15 cellular contexts compared by ENCODE assay signal in genomic region chr6:25958700-25959162, GRCh38. TPM values are rescaled to one million over a fixed set of nuclear protein-coding genes. Genes with fewer than 3 reads are reported as not detected.
DNase-seq lines count a peak whose midpoint lies in the region; ATAC-seq and TF ChIP-seq lines count a peak whose summit lies in the region.
"Had no signal": no experiment of that assay in that cellular context is flagged by ENCODE, and none has a peak within 500 bp of the region (broad histone marks: within the 10 kb centered on the region; RNA-seq: fewer than 3 reads in every experiment).

No MANE protein-coding gene starts in this region.

- peak overlapping the region; percentile 29 for H3K27ac Mint-ChIP-seq in activated T-cell treated with anti-CD3 and anti-CD28 coated beads, Interleukin-2, amount 50 U/mL, for 72 hours
- peak overlapping the region; percentile 45 for H3K27ac Mint-ChIP-seq in T-helper 2 cell treated with Interferon-gamma antibody and Interleukin-4, amounts not matched to agents 5 μg/mL and 100 μg/mL, for 36 hours
- H3K27ac Mint-ChIP-seq in endothelial cell (ENCODE audit: unreplicated experiment): no peak overlapping the region
- H3K27ac Mint-ChIP-seq: dendritic cell treated with granulocyte-macrophage colony-stimulating factor and Interleukin-4, amounts not matched to agents 40 ng/mL and 50 ng/mL, for 4 days had no signal

- intact Hi-C loops in aorta (cut with DNase I): no loop called here

- H3K4me1 ChIP-seq in smooth muscle cell (ENCODE audit: low read depth) (peaks cover 12% of the 10 kb centered on the region), aorta (ENCODE audit: control insufficient read depth in 1 of 2, insufficient read depth in 2 of 2, low read length in 2 of 2) (no peaks in the 10 kb centered on the region)

- peak overlapping the region; percentile 90 for H2AFZ ChIP-seq in smooth muscle cell (ENCODE audit: low read depth)

- peaks cover 32 to 40% of the 10 kb centered on the region in 2 donors for H3K36me3 Mint-ChIP-seq in activated T-cell treated with anti-CD3 and anti-CD28 coated beads, Interleukin-2, amount 50 U/mL, for 72 hours (ENCODE audit: insufficient read depth in 2 of 2)
- H3K36me3 Mint-ChIP-seq in T-helper 2 cell treated with Interferon-gamma antibody and Interleukin-4, amounts not matched to agents 5 μg/mL and 100 μg/mL, for 36 hours (ENCODE audit: low read depth): peaks cover 17% of the 10 kb centered on the region
- H3K36me3 Mint-ChIP-seq in endothelial cell (ENCODE audit: low read depth, unreplicated experiment): peaks cover 19% of the 10 kb centered on the region

- H3K36me3 ChIP-seq in smooth muscle cell (ENCODE audit: low read depth): no peaks in the 10 kb centered on the region
- no peaks in the 10 kb centered on the region for H3K36me3 ChIP-seq in aorta (ENCODE audit: control insufficient read depth in 1 of 2, insufficient read depth in 2 of 2, low read length in 1 of 2)
- H3K36me3 ChIP-seq: left ventricle myocardium inferior, spleen had no signal

- H3K27me3 ChIP-seq in smooth muscle cell (ENCODE audit: low read depth): no peaks in the 10 kb centered on the region
- no peaks in the 10 kb centered on the region for H3K27me3 ChIP-seq in aorta (ENCODE audit: control insufficient read depth in 1 of 2, insufficient read depth in 2 of 2, low read length in 1 of 2)
- H3K27me3 ChIP-seq: spleen had no signal

- peak overlapping the region in 1 of 2 donors; percentile 59 for H3K4me3 Mint-ChIP-seq in activated T-cell treated with anti-CD3 and anti-CD28 coated beads, Interleukin-2, amount 50 U/mL, for 72 hours
- peak overlapping the region; percentile 59 for H3K4me3 Mint-ChIP-seq in T-helper 2 cell treated with Interferon-gamma antibody and Interleukin-4, amounts not matched to agents 5 μg/mL and 100 μg/mL, for 36 hours
- H3K4me3 Mint-ChIP-seq in endothelial cell (ENCODE audit: unreplicated experiment): peak overlapping the region; percentile 13
- H3K4me3 Mint-ChIP-seq: dendritic cell treated with granulocyte-macrophage colony-stimulating factor and Interleukin-4, amounts not matched to agents 40 ng/mL and 50 ng/mL, for 4 days had no signal

- peaks cover 6% of the 10 kb centered on the region for H3F3A ChIP-seq in smooth muscle cell (ENCODE audit: low read depth)

- H3K4me2 ChIP-seq in smooth muscle cell: peak overlapping the region; percentile 73

- H3K9me3 ChIP-seq in smooth muscle cell (replicated peaks; ENCODE audit: low read depth): no peaks in the 10 kb centered on the region
- H3K9me3 ChIP-seq in aorta (ENCODE audit: control insufficient read depth, low read length): peaks cover 2% of the 10 kb centered on the region
- H3K9me3 ChIP-seq: spleen had no signal

- H4K20me1 ChIP-seq in smooth muscle cell (ENCODE audit: low read depth): no peaks in the 10 kb centered on the region

- peaks cover 47% of the 10 kb centered on the region for H3K4me1 Mint-ChIP-seq in activated T-cell treated with anti-CD3 and anti-CD28 coated beads, Interleukin-2, amount 50 U/mL, for 72 hours (ENCODE audit: low read depth)
- peaks cover 40% of the 10 kb centered on the region for H3K4me1 Mint-ChIP-seq in T-helper 2 cell treated with Interferon-gamma antibody and Interleukin-4, amounts not matched to agents 5 μg/mL and 100 μg/mL, for 36 hours (ENCODE audit: low read depth)
- peaks cover 24% of the 10 kb centered on the region for H3K4me1 Mint-ChIP-seq in endothelial cell (ENCODE audit: unreplicated experiment)

- H3K4me3 ChIP-seq in smooth muscle cell: no peak overlapping the region
- H3K4me3 ChIP-seq in aorta (ENCODE audit: low read length in 2 of 2): no peak overlapping the region
- H3K4me3 ChIP-seq: left ventricle myocardium inferior had no signal

- H3K79me2 ChIP-seq in smooth muscle cell (ENCODE audit: low read depth): peaks cover 5% of the 10 kb centered on the region

- peaks cover 11 to 23% of the 10 kb centered on the region in 2 donors for H3K9me3 Mint-ChIP-seq in activated T-cell treated with anti-CD3 and anti-CD28 coated beads, Interleukin-2, amount 50 U/mL, for 72 hours
- peaks cover 17% of the 10 kb centered on the region for H3K9me3 Mint-ChIP-seq in T-helper 2 cell treated with Interferon-gamma antibody and Interleukin-4, amounts not matched to agents 5 μg/mL and 100 μg/mL, for 36 hours
- no peaks in the 10 kb centered on the region for H3K9me3 Mint-ChIP-seq in endothelial cell (ENCODE audit: unreplicated experiment)
- H3K9me3 Mint-ChIP-seq: dendritic cell treated with granulocyte-macrophage colony-stimulating factor and Interleukin-4, amounts not matched to agents 40 ng/mL and 50 ng/mL, for 4 days had no signal

- H3K27me3 Mint-ChIP-seq in activated T-cell treated with anti-CD3 and anti-CD28 coated beads, Interleukin-2, amount 50 U/mL, for 72 hours (ENCODE audit: low read depth): no peaks in the 10 kb centered on the region
- no peaks in the 10 kb centered on the region for H3K27me3 Mint-ChIP-seq in T-helper 2 cell treated with Interferon-gamma antibody and Interleukin-4, amounts not matched to agents 5 μg/mL and 100 μg/mL, for 36 hours (ENCODE audit: low read depth)
- H3K27me3 Mint-ChIP-seq in endothelial cell (ENCODE audit: unreplicated experiment): peaks cover 7% of the 10 kb centered on the region
- H3K27me3 Mint-ChIP-seq: dendritic cell treated with granulocyte-macrophage colony-stimulating factor and Interleukin-4, amounts not matched to agents 40 ng/mL and 50 ng/mL, for 4 days had no signal

- no peak for DNase-seq in activated T-cell treated with anti-CD3 and anti-CD28 coated beads, Interleukin-2, amount 50 U/mL, for 72 hours
- no peak for DNase-seq in activated T-cell treated with anti-CD3 and anti-CD28 coated beads, Interleukin-2, amount 50 U/mL, for 1 hour
- no peak for DNase-seq in T-helper 2 cell treated with Interferon-gamma antibody and Interleukin-4, amounts not matched to agents 5 μg/mL and 100 μg/mL, for 36 hours (ENCODE audit: low spot score)
- no peak for DNase-seq in endothelial cell (ENCODE audit: low spot score)
- no peak for DNase-seq in smooth muscle cell (lab: John Stamatoyannopoulos, UW; ENCODE audit: unreplicated experiment)
- DNase-seq in aorta: no peak
- DNase-seq: activated CD4-positive, CD25-positive, alpha-beta regulatory T cell; left ventricle myocardium inferior; nucleus accumbens; Right ventricle myocardium superior; spleen had no signal

- no peak for TF ChIP-seq CTCF in endothelial cell (IDR thresholded peaks at IDR 0.05; ENCODE audit: unreplicated experiment)
- no peak for TF ChIP-seq CTCF in smooth muscle cell (IDR thresholded peaks at IDR 0.05; ENCODE audit: borderline replicate concordance, insufficient read depth, poor library complexity, severe bottlenecking)

- H3K27ac ChIP-seq in smooth muscle cell (ENCODE audit: low read depth): peak overlapping the region; percentile 48
- no peak overlapping the region for H3K27ac ChIP-seq in aorta (ENCODE audit: low read depth in 1 of 2, low read length in 2 of 2)
- H3K27ac ChIP-seq: left ventricle myocardium inferior had no signal

- H3K9ac ChIP-seq in smooth muscle cell (ENCODE audit: low read depth): no peak overlapping the region

- 36% methylated on average over 3 of the region's 3 CpGs for WGBS in smooth muscle cell (ENCODE audit: low lambda C conversion rate)
- WGBS in aorta, 2 donors: 80 to 81% methylated on average over 3 of the region's 3 CpGs

- no peak for ATAC-seq in activated T-cell treated with anti-CD3 and anti-CD28 coated beads, Interleukin-2, amount 50 U/mL, for 72 hours (replicated peaks in 1 of 2)
- ATAC-seq in HG02885 (IDR thresholded peaks at IDR 0.05; ENCODE audit: poor library complexity, unreplicated experiment) (no peak), aorta (ENCODE audit: low FRiP score) (no peak), GM18498 (IDR thresholded peaks at IDR 0.05; ENCODE audit: unreplicated experiment) (no peak)

RNA-seq across cellular contexts. Expression of gene TRIM38, which starts 3.9 kb away (rescaled TPM):
- 10 to 100 TPM; 21.3 to 39.9 TPM for total RNA-seq in activated T-cell treated with anti-CD3 and anti-CD28 coated beads, Interleukin-2, amount 50 U/mL, for 72 hours
- total RNA-seq in endothelial cell (ENCODE audit: unreplicated experiment) (3.8 TPM), smooth muscle cell (9.1 and 9.8 TPM in 2 replicates), aorta (10 to 100 TPM; 24.3 to 24.8 TPM)
- polyA plus RNA-seq in smooth muscle cell (6.1 and 7.2 TPM in 2 replicates), aorta (10 to 100 TPM in 1 of 2 donors, 1 to 10 TPM in 1; 6.4 to 11.9 TPM)

RNA-seq across cellular contexts. Expression of gene SLC17A2, which starts 28.2 kb away (rescaled TPM):
- total RNA-seq in activated T-cell treated with anti-CD3 and anti-CD28 coated beads, Interleukin-2, amount 50 U/mL, for 72 hours: not detected
- total RNA-seq in endothelial cell (ENCODE audit: unreplicated experiment) (not detected), smooth muscle cell (not detected in 2 replicates), aorta (not detected)
- polyA plus RNA-seq in smooth muscle cell (not detected in 2 replicates), aorta (not detected)
- total RNA-seq: left ventricle myocardium inferior, NCI-H460, Right ventricle myocardium superior, spleen had no signal
- polyA plus RNA-seq: spleen had no signal
